Comparison of ENCODE assay signal across 30 cellular contexts in genomic region chr2:114123925-114124324, GRCh38.
"Had no signal": no experiment of that assay in that cellular context is flagged by ENCODE, and none has a peak within 500 bp of the region (broad histone marks: within the 10 kb centered on the region; RNA-seq: fewer than 3 reads in every experiment).

No MANE protein-coding gene starts in this region.

- H3K4me1 Mint-ChIP-seq: natural killer cell; stimulated activated memory B cell treated with anti-CD40 and anti-IgM and Interleukin-4, amounts not matched to agents 10 μg/mL and 1 μg/mL and 100 μg/mL, for 72 hours; stimulated activated naive CD8-positive, alpha-beta T cell treated with anti-CD3 and anti-CD28 coated beads, Interleukin-15, amount 100 ng/mL, for 72 hours had no signal

- H3K4me1 ChIP-seq: neural progenitor cell, psoas muscle, right lobe of liver, sigmoid colon, suprapubic skin, testis, tibial artery, transverse colon, upper lobe of right lung, uterus had no signal

- H3K36me3 ChIP-seq: neural progenitor cell, ovary, right lobe of liver, sigmoid colon, suprapubic skin, tibial artery, transverse colon, upper lobe of right lung, uterus had no signal

- H3K27me3 Mint-ChIP-seq: progenitor cell of endocrine pancreas had no signal

- H3K9me3 Mint-ChIP-seq: natural killer cell; nephron; neural progenitor cell; stimulated activated memory B cell treated with anti-CD40 and anti-IgM and Interleukin-4, amounts not matched to agents 10 μg/mL and 1 μg/mL and 100 μg/mL, for 72 hours; stimulated activated naive CD8-positive, alpha-beta T cell treated with anti-CD3 and anti-CD28 coated beads, Interleukin-15, amount 100 ng/mL, for 72 hours; type B pancreatic cell had no signal

- H3K27ac Mint-ChIP-seq: natural killer cell; nephron; neural progenitor cell; progenitor cell of endocrine pancreas; stimulated activated memory B cell treated with anti-CD40 and anti-IgM and Interleukin-4, amounts not matched to agents 10 μg/mL and 1 μg/mL and 100 μg/mL, for 72 hours; stimulated activated naive CD8-positive, alpha-beta T cell treated with anti-CD3 and anti-CD28 coated beads, Interleukin-15, amount 100 ng/mL, for 72 hours; type B pancreatic cell had no signal

- H3K27me3 ChIP-seq: neural progenitor cell, ovary, right lobe of liver, sigmoid colon, suprapubic skin, testis, tibial artery, transverse colon, upper lobe of right lung, uterus had no signal

- H3K36me3 Mint-ChIP-seq: natural killer cell; neural progenitor cell; stimulated activated memory B cell treated with anti-CD40 and anti-IgM and Interleukin-4, amounts not matched to agents 10 μg/mL and 1 μg/mL and 100 μg/mL, for 72 hours; type B pancreatic cell had no signal

- H3K4me3 ChIP-seq: neural progenitor cell, ovary, psoas muscle, right lobe of liver, sigmoid colon, suprapubic skin, testis, tibial artery, transverse colon, upper lobe of right lung, uterus had no signal

- H3K27ac ChIP-seq: neural progenitor cell, ovary, parathyroid adenoma, psoas muscle, right lobe of liver, sigmoid colon, suprapubic skin, testis, tibial artery, transverse colon, upper lobe of right lung, uterus had no signal

- H3K4me2 ChIP-seq: neural progenitor cell had no signal

- H3K9ac ChIP-seq: neural progenitor cell, parathyroid adenoma had no signal

- H3K4me3 Mint-ChIP-seq: natural killer cell; nephron; neural progenitor cell; stimulated activated memory B cell treated with anti-CD40 and anti-IgM and Interleukin-4, amounts not matched to agents 10 μg/mL and 1 μg/mL and 100 μg/mL, for 72 hours; stimulated activated naive CD8-positive, alpha-beta T cell treated with anti-CD3 and anti-CD28 coated beads, Interleukin-15, amount 100 ng/mL, for 72 hours; type B pancreatic cell had no signal

- DNase-seq: natural killer cell; occipital lobe; ovary; posterior cingulate gyrus; psoas muscle; right cardiac atrium; right lobe of liver; sigmoid colon; small intestine; stimulated activated CD4-positive, alpha-beta T cell treated with anti-CD3 and anti-CD28 coated beads, Interleukin-12 subunit alpha, Interleukin-12 subunit beta, amount 100 ng/mL, for 4 hours; stimulated activated CD4-positive, alpha-beta T cell treated with anti-CD3 and anti-CD28 coated beads, Interleukin-1b, Interleukin-23, amount 100 ng/mL, for 48 hours; stimulated activated CD4-positive, alpha-beta T cell treated with anti-CD3 and anti-CD28 coated beads, Interleukin-4, amount 100 ng/mL, for 1 hour; stimulated activated CD4-positive, alpha-beta T cell treated with anti-CD3 and anti-CD28 coated beads, Interleukin-4, amount 100 ng/mL, for 4 hours; stimulated activated CD8-positive, alpha-beta memory T cell treated with anti-CD3 and anti-CD28 coated beads, Interleukin-4, amount 100 ng/mL, for 48 hours; stimulated activated naive CD4-positive, alpha-beta T cell; stimulated activated naive CD8-positive, alpha-beta T cell treated with anti-CD3 and anti-CD28 coated beads, Interleukin-15, amount 100 ng/mL, for 72 hours; stimulated activated naive CD8-positive, alpha-beta T cell treated with anti-CD3 and anti-CD28 coated beads, Interleukin-15, Interleukin-2, amounts not matched to agents 100 U/mL and 50 U/mL, for 24 hours; substantia nigra; testis; tibial artery; transverse colon; upper lobe of right lung; uterus had no signal

- H3K9me3 ChIP-seq: ovary, psoas muscle, right lobe of liver, sigmoid colon, suprapubic skin, testis, tibial artery, transverse colon, upper lobe of right lung, uterus had no signal
